10 cellular contexts compared by ENCODE assay signal in genomic region chr12:113056381-113056630, GRCh38. TPM values are rescaled to one million over a fixed set of nuclear protein-coding genes. Genes with fewer than 3 reads are reported as not detected.
DNase-seq lines count a peak whose midpoint lies in the region; ATAC-seq, FAIRE-seq and TF ChIP-seq lines count a peak whose summit lies in the region.
"Had no signal": no experiment of that assay in that cellular context is flagged by ENCODE, and none has a peak within 500 bp of the region (broad histone marks: within the 10 kb centered on the region; RNA-seq: fewer than 3 reads in every experiment).

No MANE protein-coding gene starts in this region.

- no peaks in the 10 kb centered on the region for H3K36me3 Mint-ChIP-seq in central memory CD8-positive, alpha-beta T cell (ENCODE audit: insufficient read depth)
- H3K36me3 Mint-ChIP-seq in naive thymus-derived CD4-positive, alpha-beta T cell, result no peaks in the 10 kb centered on the region

- H3K4me1 Mint-ChIP-seq in central memory CD8-positive, alpha-beta T cell, result peaks cover 8% of the 10 kb centered on the region
- peaks cover 0 to 54% (median 42%) of the 10 kb centered on the region in 7 donors for H3K4me1 Mint-ChIP-seq in naive thymus-derived CD4-positive, alpha-beta T cell

- DNase-seq in HepG2 (ENCODE audit: low spot score), result no peak
- no peak for DNase-seq in central memory CD8-positive, alpha-beta T cell (ENCODE audit: low spot score in 2 of 2)
- no peak for DNase-seq in naive thymus-derived CD4-positive, alpha-beta T cell
- no peak for DNase-seq in medulla oblongata (ENCODE audit: extremely low spot score)
- no peak for DNase-seq in sciatic nerve (ENCODE audit: low spot score)
- DNase-seq: DMS 273 treated with DMSO at 0.1 percent for 48 hours, NCI-H2081 treated with DMSO at 0.1 percent for 48 hours had no signal

- H3K27me3 ChIP-seq in liver (ENCODE audit: control insufficient read depth in 4 of 4, insufficient read depth in 4 of 4, low read length in 3 of 4), result no peaks in the 10 kb centered on the region
- H3K27me3 ChIP-seq in HepG2 (ENCODE audit: control insufficient read depth in 1 of 2, insufficient read depth in 2 of 2, low read length in 2 of 2), result peaks cover 4 to 32% of the 10 kb centered on the region in 2 experiments; a peak in 4 of 5 replicates
- H3K27me3 ChIP-seq in naive thymus-derived CD4-positive, alpha-beta T cell (ENCODE audit: control insufficient read depth in 2 of 2, insufficient read depth in 2 of 2, low read length in 2 of 2), result no peaks in the 10 kb centered on the region

- H3K4me1 ChIP-seq in liver (ENCODE audit: control insufficient read depth in 4 of 4, insufficient read depth in 4 of 4, low read length in 3 of 4), result peaks cover 2 to 19% (median 6%) of the 10 kb centered on the region in 4 donors
- H3K4me1 ChIP-seq in HepG2 (ENCODE audit: insufficient read depth, low read length), result no peaks in the 10 kb centered on the region
- H3K4me1 ChIP-seq in naive thymus-derived CD4-positive, alpha-beta T cell (ENCODE audit: control insufficient read depth in 2 of 2, insufficient read depth in 2 of 2, low read length in 2 of 2), result peaks cover 4 to 46% of the 10 kb centered on the region in 2 donors
- H3K4me1 ChIP-seq in urinary bladder (ENCODE audit: insufficient read depth), result no peaks in the 10 kb centered on the region

- FAIRE-seq in HepG2 (lab: Jason Lieb, UNC), result no peak

- ATAC-seq in HepG2, result no peak
- ATAC-seq in central memory CD8-positive, alpha-beta T cell (replicated peaks; ENCODE audit: extremely low read depth, poor library complexity, severe bottlenecking), result no peak
- ATAC-seq in naive thymus-derived CD4-positive, alpha-beta T cell, result no peak
- ATAC-seq in sciatic nerve, result no peak
- no peak for ATAC-seq in GM18519 (IDR thresholded peaks at IDR 0.05; ENCODE audit: low FRiP score, unreplicated experiment)

- H3K4me3 Mint-ChIP-seq in central memory CD8-positive, alpha-beta T cell, result peak overlapping the region; percentile 75
- peak overlapping the region in 9 of 10 donors; percentile 36 to 91 (median 87) for H3K4me3 Mint-ChIP-seq in naive thymus-derived CD4-positive, alpha-beta T cell

- TF ChIP-seq EP300 in HepG2 (IDR thresholded peaks at IDR 0.05; ENCODE audit: low read depth in 2 of 2, low read length in 2 of 2) (no peak), HepG2 (CRISPR knock-in tag; IDR thresholded peaks at IDR 0.05; ENCODE audit: borderline replicate concordance) (no peak)

- H2AFZ ChIP-seq in HepG2 (ENCODE audit: low read length), result no peak overlapping the region

- intact Hi-C loops in HepG2 (cut with micrococcal nuclease; ENCODE audit: unreplicated experiment) (no loop called here), sciatic nerve (cut with DNase I) (no loop called here)
- intact Hi-C loops in naive thymus-derived CD4-positive, alpha-beta T cell (cut with micrococcal nuclease), result loop anchor here (5.0 to 10.0 kb wide), 2 partner anchors 81 to 278 kb away; partner anchors contain the start of genes RASAL1 (in 1 of the 2) and SLC8B1 (in 1 of the 2)

- POLR2A ChIA-PET in HepG2 (lab: Yijun Ruan, JAX), result no interaction called here
- POLR2A ChIA-PET in naive thymus-derived CD4-positive, alpha-beta T cell (lab: Charles Lee), result interaction anchor here (0.5 to 1.6 kb wide), 2 partner anchors 33 to 129 kb away, joined by 3 to 4 read pairs; partner anchors contain the start of gene DDX54

- H3K9me3 ChIP-seq in liver (ENCODE audit: control insufficient read depth in 4 of 4, low read length in 3 of 4) (no peaks in the 10 kb centered on the region), HepG2 (ENCODE audit: low read length) (no peaks in the 10 kb centered on the region)
- no peaks in the 10 kb centered on the region for H3K9me3 ChIP-seq in naive thymus-derived CD4-positive, alpha-beta T cell (ENCODE audit: control insufficient read depth in 2 of 3, low read length in 3 of 3)

- in situ Hi-C loops in HepG2 (cut with HindIII; ENCODE audit: extremely low pct_ligation_motif_present, low pct_unique_long_range_greater_than_20kb), result no loop called here

- H3K27me3 Mint-ChIP-seq in central memory CD8-positive, alpha-beta T cell, result no peaks in the 10 kb centered on the region
- peaks cover 0 to 28% (median 0%) of the 10 kb centered on the region in 5 donors for H3K27me3 Mint-ChIP-seq in naive thymus-derived CD4-positive, alpha-beta T cell

- H3K79me2 ChIP-seq in HepG2 (ENCODE audit: insufficient read depth, low read length), result no peaks in the 10 kb centered on the region

- H4K20me1 ChIP-seq in HepG2 (ENCODE audit: insufficient read depth, low read length), result no peaks in the 10 kb centered on the region

- TF ChIP-seq RAD21 in liver (IDR thresholded peaks at IDR 0.05) (no peak), HepG2 (CRISPR knock-in tag; IDR thresholded peaks at IDR 0.05) (no peak)

- no peak overlapping the region for H3K4me2 ChIP-seq in HepG2 (ENCODE audit: low read depth, low read length)

- 13% methylated on average over 8 of the region's 8 CpGs for WGBS in liver
- WGBS in HepG2 (ENCODE audit: low lambda C conversion rate), result no CpG with 5 or more reads among the region's 8 CpGs
- WGBS in urinary bladder, result 9% methylated on average over 8 of the region's 8 CpGs

- TF ChIP-seq CTCF in liver (IDR thresholded peaks at IDR 0.05; ENCODE audit: low read depth, low read length, missing input control) (no peak), HepG2 (CRISPR knock-in tag; IDR thresholded peaks at IDR 0.05) (no peak)

- peak overlapping the region; percentile 58 to 74 (median 70) for H3K4me3 ChIP-seq in liver (ENCODE audit: low read depth in 1 of 3, low read length in 3 of 3)
- no peak overlapping the region for H3K4me3 ChIP-seq in HepG2 (replicated peaks in 1 of 3; ENCODE audit: insufficient read depth in 1 of 3, low read depth in 2 of 3, low read length in 3 of 3)
- H3K4me3 ChIP-seq in naive thymus-derived CD4-positive, alpha-beta T cell (ENCODE audit: low read length), result peak overlapping the region; percentile 57
- peak overlapping the region; percentile 44 for H3K4me3 ChIP-seq in urinary bladder (ENCODE audit: low read depth, low read length)

- BruUV-seq in HepG2 (replicated peaks; lab: Mats Ljungman, UMichigan), result no TSS peak

- H3K27ac ChIP-seq in liver (ENCODE audit: low read depth in 1 of 2, low read length in 2 of 2) (peak overlapping the region; percentile 11 to 75), HepG2 (ENCODE audit: extremely low read length, insufficient read depth, low read length) (no peak overlapping the region), urinary bladder (ENCODE audit: low read depth) (no peak overlapping the region)
- H3K27ac ChIP-seq in naive thymus-derived CD4-positive, alpha-beta T cell (ENCODE audit: low read depth, low read length), result peak overlapping the region; percentile 72

- H3K9me3 Mint-ChIP-seq in central memory CD8-positive, alpha-beta T cell, result no peaks in the 10 kb centered on the region
- H3K9me3 Mint-ChIP-seq in naive thymus-derived CD4-positive, alpha-beta T cell, result no peaks in the 10 kb centered on the region

- no peak overlapping the region for H3K27ac Mint-ChIP-seq in central memory CD8-positive, alpha-beta T cell (ENCODE audit: low read depth)
- peak overlapping the region in 8 of 9 donors; percentile 46 to 90 (median 84) for H3K27ac Mint-ChIP-seq in naive thymus-derived CD4-positive, alpha-beta T cell

- no peak for TF ChIP-seq POLR2A in HepG2 (IDR thresholded peaks at IDR 0.05; ENCODE audit: insufficient read depth in 1 of 2, low read depth in 2 of 2, low read length in 2 of 2)

- CTCF ChIA-PET in HepG2 (lab: Yijun Ruan, JAX; ENCODE audit: low intra/inter-chr PET ratio, low total read pairs), result no interaction called here
- CTCF ChIA-PET in naive thymus-derived CD4-positive, alpha-beta T cell (lab: Charles Lee), result interaction anchor here (0.7 kb wide), 1 partner anchor 118 kb away, joined by 3 read pairs; no protein-coding TSS in a partner anchor

- H3K36me3 ChIP-seq in liver (ENCODE audit: control insufficient read depth in 4 of 4, insufficient read depth in 3 of 4, low read depth in 1 of 4, low read length in 3 of 4) (no peaks in the 10 kb centered on the region), HepG2 (replicated peaks in 1 of 2; ENCODE audit: control insufficient read depth in 1 of 2, insufficient read depth in 2 of 2, low read length in 2 of 2) (no peaks in the 10 kb centered on the region), urinary bladder (ENCODE audit: insufficient read depth) (no peaks in the 10 kb centered on the region)
- H3K36me3 ChIP-seq in naive thymus-derived CD4-positive, alpha-beta T cell (ENCODE audit: control insufficient read depth in 2 of 3, insufficient read depth in 3 of 3, low read length in 3 of 3), result no peaks in the 10 kb centered on the region

- H3K9ac ChIP-seq in liver (ENCODE audit: low read depth in 1 of 2, low read length in 2 of 2) (peak overlapping the region in 1 of 2 donors; percentile 52), HepG2 (ENCODE audit: insufficient read depth, low read depth, low read length) (no peak overlapping the region)

RNA-seq across cellular contexts. Expression of gene DTX1, which starts 0.2 kb away (rescaled TPM):
- 10 to 100 TPM in 1 of 2 donors, 1 to 10 TPM in 1; 2.1 to 16.6 TPM for total RNA-seq in liver
- polyA plus RNA-seq in liver, result 10 to 100 TPM in 1 of 2 donors, 1 to 10 TPM in 1; 3.5 to 33.2 TPM
- total RNA-seq in HepG2 (2016; rRNA removed; fragmentation: Illumina TruSeq; extraction: Trizol), result not detected in 2 replicates
- total RNA-seq in HepG2 (2016; cell fraction: cytosol; rRNA removed; fragmentation: Illumina TruSeq; extraction: Trizol; ENCODE audit: low read depth), result not detected in 2 replicates
- not detected in 2 replicates for total RNA-seq in HepG2 (2016; cell fraction: insoluble cytoplasmic fraction; rRNA removed; fragmentation: Illumina TruSeq; extraction: Trizol)
- not detected in 2 replicates for total RNA-seq in HepG2 (2016; cell fraction: membrane; rRNA removed; fragmentation: Illumina TruSeq; extraction: Trizol)
- total RNA-seq in HepG2 (2016; cell fraction: nucleus; rRNA removed; fragmentation: Illumina TruSeq; extraction: Trizol), result not detected in 2 replicates
- polyA plus RNA-seq in HepG2 (2011; rRNA removed), result not detected in 2 replicates
- not detected in 2 replicates for polyA plus RNA-seq in HepG2 (2011; cell fraction: cytosol; rRNA removed)
- polyA plus RNA-seq in HepG2 (2011; cell fraction: nucleus; rRNA removed), result not detected in 2 replicates
- polyA plus RNA-seq in HepG2 (2012), result not detected in 2 replicates
- not detected in 2 replicates for polyA plus RNA-seq in HepG2 (2016; cell fraction: cytosol; fragmentation: Illumina TruSeq; extraction: Trizol; ENCODE audit: low read depth)
- not detected in 2 replicates for polyA plus RNA-seq in HepG2 (2016; cell fraction: insoluble cytoplasmic fraction; fragmentation: Illumina TruSeq; extraction: Trizol; ENCODE audit: low read depth)
- not detected in 2 replicates for polyA plus RNA-seq in HepG2 (2016; cell fraction: membrane; fragmentation: Illumina TruSeq; extraction: Trizol; ENCODE audit: low read depth)
- not detected in 2 replicates for polyA plus RNA-seq in HepG2 (2016; cell fraction: nucleus; fragmentation: Illumina TruSeq; extraction: Trizol; ENCODE audit: insufficient read depth, low read depth)
- polyA minus RNA-seq in HepG2 (2011; rRNA and poly(A)+ RNA removed; ENCODE audit: low replicate concordance), result not detected in 2 replicates
- polyA minus RNA-seq in HepG2 (2011; cell fraction: cytosol; rRNA and poly(A)+ RNA removed), result not detected in 2 replicates
- not detected in 2 replicates for polyA minus RNA-seq in HepG2 (2011; cell fraction: nucleus; rRNA and poly(A)+ RNA removed)
- total RNA-seq in naive thymus-derived CD4-positive, alpha-beta T cell, result 10 to 100 TPM in 2 of 5 experiments, 1 to 10 TPM in 2, not detected in 1; 4.2 to 15.8 (median 8.8) TPM
- polyA plus RNA-seq in naive thymus-derived CD4-positive, alpha-beta T cell, result 1 to 10 TPM in 1 of 2 donors, under 1 TPM in 1; 0.80 to 4.2 TPM
- 3.3 TPM for total RNA-seq in urinary bladder
- 1.5 TPM for polyA plus RNA-seq in urinary bladder
- 10.1 TPM for total RNA-seq in sciatic nerve

Comparison
In these comparisons a context has a peak if more than half of its experiments do, and no peak if none do; other contexts are left out.
1. H3K27ac ChIP-seq: peak in liver (2 of 2) and naive thymus-derived CD4-positive, alpha-beta T cell (single experiment); none in HepG2 (single experiment) and urinary bladder (single experiment).
2. H3K4me3 ChIP-seq: peak in liver (3 of 3), naive thymus-derived CD4-positive, alpha-beta T cell (single experiment) and urinary bladder (single experiment); none in HepG2 (0 of 3).
3. intact Hi-C loops: an anchor here in naive thymus-derived CD4-positive, alpha-beta T cell (5.0 to 10.0 kb wide); none called in HepG2 and sciatic nerve.